Comparison of ENCODE assay signal across 22 cellular contexts in genomic region chr3:45124956-45125355, GRCh38. TPM values are rescaled to one million over a fixed set of nuclear protein-coding genes. Genes with fewer than 3 reads are reported as not detected.
DNase-seq lines count a peak whose midpoint lies in the region; ATAC-seq and TF ChIP-seq lines count a peak whose summit lies in the region.
"Had no signal": no experiment of that assay in that cellular context is flagged by ENCODE, and none has a peak within 500 bp of the region (broad histone marks: within the 10 kb centered on the region; RNA-seq: fewer than 3 reads in every experiment).

No MANE protein-coding gene starts in this region.

- no peaks in the 10 kb centered on the region for H3K36me3 ChIP-seq in esophagus squamous epithelium
- H3K36me3 ChIP-seq in gastrocnemius medialis, result no peaks in the 10 kb centered on the region
- H3K36me3 ChIP-seq: cardiac muscle cell, heart left ventricle, right lobe of liver had no signal

- no peaks in the 10 kb centered on the region for H3K9me3 Mint-ChIP-seq in activated CD8-positive, alpha-beta T cell treated with anti-CD3 and anti-CD28 coated beads, Interleukin-2, amount 10 ng/mL, durations not matched to agents 7 days and 5 days (ENCODE audit: insufficient read depth)
- H3K9me3 Mint-ChIP-seq: activated naive CD4-positive, alpha-beta T cell treated with anti-CD3 and anti-CD28 coated beads, Interleukin-2, amount 50 U/mL, for 72 hours; activated T-helper 2 cell treated with anti-CD3 and anti-CD28 coated beads, Interferon-gamma antibody, Interleukin-2, Interleukin-4, amounts not matched to agents 10 μg/mL and 5 μg/mL and 100 μg/mL, durations not matched to agents 14 hours and 24 hours and 36 hours; T-helper 1 cell treated with Interleukin-12 subunit alpha and Interleukin-12 subunit beta and Interleukin-4 antibody, amounts not matched to agents 30 μg/mL and 1 μg/mL, for 36 hours had no signal

- peaks cover 9 to 92% (median 47%) of the 10 kb centered on the region in 3 donors for H3K4me1 ChIP-seq in esophagus squamous epithelium
- H3K4me1 ChIP-seq in gastrocnemius medialis, result peaks cover 52 to 79% of the 10 kb centered on the region in 2 donors
- H3K4me1 ChIP-seq: right lobe of liver had no signal

- WGBS in esophagus squamous epithelium, 2 donors, result 45% methylated on average over 2 of the region's 2 CpGs

- H3K4me3 Mint-ChIP-seq in activated CD8-positive, alpha-beta T cell treated with anti-CD3 and anti-CD28 coated beads, Interleukin-2, amount 10 ng/mL, durations not matched to agents 7 days and 5 days, result no peak overlapping the region
- H3K4me3 Mint-ChIP-seq: T-helper 1 cell treated with Interleukin-12 subunit alpha and Interleukin-12 subunit beta and Interleukin-4 antibody, amounts not matched to agents 30 μg/mL and 1 μg/mL, for 36 hours had no signal

- H3K27me3 ChIP-seq in AG04450 (ENCODE audit: control insufficient read depth, insufficient read depth, low read length) (no peaks in the 10 kb centered on the region), esophagus squamous epithelium (no peaks in the 10 kb centered on the region), gastrocnemius medialis (no peaks in the 10 kb centered on the region)
- H3K27me3 ChIP-seq: cardiac muscle cell, heart left ventricle, right lobe of liver had no signal

- peaks cover 30% of the 10 kb centered on the region for H3K36me3 Mint-ChIP-seq in activated CD8-positive, alpha-beta T cell treated with anti-CD3 and anti-CD28 coated beads, Interleukin-2, amount 10 ng/mL, durations not matched to agents 7 days and 5 days (ENCODE audit: low read depth)
- H3K36me3 Mint-ChIP-seq: activated naive CD4-positive, alpha-beta T cell treated with anti-CD3 and anti-CD28 coated beads, Interleukin-2, amount 50 U/mL, for 72 hours had no signal

- DNase-seq in AG04450 (ENCODE audit: low read depth, low spot score), result no peak
- no peak for DNase-seq in RWPE1 (ENCODE audit: low spot score)
- no peak for DNase-seq in esophagus squamous epithelium (lab: John Stamatoyannopoulos, UW)
- no peak for DNase-seq in gastrocnemius medialis
- DNase-seq in activated CD8-positive, alpha-beta T cell treated with anti-CD3 and anti-CD28 coated beads, Interleukin-2, amount 10 ng/mL, durations not matched to agents 7 days and 5 days, result no peak
- no peak for DNase-seq in NCI-H2196 (lab: John Stamatoyannopoulos, UW; ENCODE audit: unreplicated experiment)
- no peak for DNase-seq in NCI-H146 (lab: John Stamatoyannopoulos, UW)
- DNase-seq: activated CD4-positive, alpha-beta T cell treated with anti-CD3 and anti-CD28 coated beads, Interleukin-2, amount 50 U/mL, for 48 hours; activated CD8-positive, alpha-beta memory T cell treated with anti-CD3 and anti-CD28 coated beads, Interleukin-2, amount 50 U/mL, for 48 hours; cortex of kidney; NCI-H1105; NCI-H1930; NCI-H526 treated with DMSO at 0.1 percent for 48 hours; right lobe of liver; stimulated activated naive CD4-positive, alpha-beta T cell treated with Interleukin-2 at 50 U/mL for 16 hours had no signal

- H3K27ac Mint-ChIP-seq in activated CD8-positive, alpha-beta T cell treated with anti-CD3 and anti-CD28 coated beads, Interleukin-2, amount 10 ng/mL, durations not matched to agents 7 days and 5 days, result no peak overlapping the region
- H3K27ac Mint-ChIP-seq: activated naive CD4-positive, alpha-beta T cell treated with anti-CD3 and anti-CD28 coated beads, Interleukin-2, amount 50 U/mL, for 72 hours; T-helper 1 cell treated with Interleukin-12 subunit alpha and Interleukin-12 subunit beta and Interleukin-4 antibody, amounts not matched to agents 30 μg/mL and 1 μg/mL, for 36 hours had no signal

- CTCF ChIA-PET in AG04450 (lab: Charles Lee), result no interaction called here
- CTCF ChIA-PET in RWPE1 (lab: Yijun Ruan, JAX), result no interaction called here
- CTCF ChIA-PET in activated CD8-positive, alpha-beta T cell treated with anti-CD3 and anti-CD28 coated beads, Interleukin-2, amount 10 ng/mL, durations not matched to agents 7 days and 5 days (lab: Charles Lee), result no interaction called here

- POLR2A ChIA-PET in AG04450 (lab: Yijun Ruan, JAX), result interaction anchor here (1.2 kb wide), 1 partner anchor 9 kb away, joined by 3 read pairs; no protein-coding TSS in a partner anchor
- POLR2A ChIA-PET in RWPE1 (lab: Yijun Ruan, JAX; ENCODE audit: low non-redundant PET), result no interaction called here
- POLR2A ChIA-PET in activated CD8-positive, alpha-beta T cell treated with anti-CD3 and anti-CD28 coated beads, Interleukin-2, amount 10 ng/mL, durations not matched to agents 7 days and 5 days (lab: Charles Lee), result no interaction called here

- H3K27ac ChIP-seq in AG04450 (ENCODE audit: low read depth, low read length) (peak overlapping the region; percentile 97), RWPE1 (peak overlapping the region; percentile 92), esophagus squamous epithelium (peak overlapping the region; percentile 73 to 86 (median 80)), gastrocnemius medialis (peak overlapping the region; percentile 84 to 98 (median 88))
- H3K27ac ChIP-seq: right lobe of liver had no signal

- ATAC-seq in gastrocnemius medialis, result no peak
- no peak for ATAC-seq in activated CD8-positive, alpha-beta T cell treated with anti-CD3 and anti-CD28 coated beads, Interleukin-2, amount 10 ng/mL, durations not matched to agents 7 days and 5 days
- no peak for ATAC-seq in GM18909 (IDR thresholded peaks at IDR 0.05; ENCODE audit: poor library complexity, unreplicated experiment)
- ATAC-seq: right lobe of liver had no signal

- TF ChIP-seq POLR2A in esophagus squamous epithelium (IDR thresholded peaks at IDR 0.05) (no peak), gastrocnemius medialis (IDR thresholded peaks at IDR 0.05) (no peak)

- H3K27me3 Mint-ChIP-seq in activated CD8-positive, alpha-beta T cell treated with anti-CD3 and anti-CD28 coated beads, Interleukin-2, amount 10 ng/mL, durations not matched to agents 7 days and 5 days (ENCODE audit: low read depth), result peaks cover 22% of the 10 kb centered on the region

- TF ChIP-seq CTCF in AG04450 (IDR thresholded peaks at IDR 0.05; ENCODE audit: low read depth, low read length) (no peak), RWPE1 (conservative IDR thresholded peaks at IDR 0.05; ENCODE audit: low read depth) (no peak), esophagus squamous epithelium (IDR thresholded peaks at IDR 0.05) (no peak), gastrocnemius medialis (IDR thresholded peaks at IDR 0.05 in 4 of 5, conservative IDR thresholded peaks at IDR 0.05 in 1 of 5) (no peak)

- in situ Hi-C loops in gastrocnemius medialis (cut with MboI; ENCODE audit: low sequenced_read_pairs in 4 of 4), result no loop called here

- intact Hi-C loops in esophagus squamous epithelium (cut with DNase I) (no loop called here), gastrocnemius medialis (cut with DNase I; ENCODE audit: low total_unique reads) (loop anchor here (5.0 to 10.0 kb wide), 3 partner anchors 42 to 692 kb away; no protein-coding TSS in a partner anchor)

- H3K9me3 ChIP-seq in AG04450 (ENCODE audit: control insufficient read depth, insufficient read depth, low read length) (no peaks in the 10 kb centered on the region), esophagus squamous epithelium (no peaks in the 10 kb centered on the region), gastrocnemius medialis (no peaks in the 10 kb centered on the region)
- H3K9me3 ChIP-seq: heart left ventricle, right lobe of liver had no signal

- H3K4me3 ChIP-seq in AG04450 (ENCODE audit: low read depth, low read length) (no peak overlapping the region), esophagus squamous epithelium (no peak overlapping the region), gastrocnemius medialis (no peak overlapping the region)
- H3K4me3 ChIP-seq: cardiac muscle cell, heart left ventricle, lung, right lobe of liver had no signal

- peaks cover 52% of the 10 kb centered on the region for H3K4me1 Mint-ChIP-seq in activated CD8-positive, alpha-beta T cell treated with anti-CD3 and anti-CD28 coated beads, Interleukin-2, amount 10 ng/mL, durations not matched to agents 7 days and 5 days (ENCODE audit: low read depth)

RNA-seq across cellular contexts. Expression of gene CDCP1, which starts 21.2 kb away (rescaled TPM):
- 13.6 and 17.8 TPM in 2 replicates for polyA plus RNA-seq in AG04450 (2011; rRNA removed)
- polyA minus RNA-seq in AG04450 (2011; rRNA and poly(A)+ RNA removed), result 19.8 and 26.1 TPM in 2 replicates
- total RNA-seq in esophagus squamous epithelium, result 10 to 100 TPM; 35.7 to 95.4 (median 54.6) TPM
- total RNA-seq in gastrocnemius medialis, result under 1 TPM; 0.12 to 0.82 (median 0.49) TPM
- 10 to 100 TPM; 16.4 to 17.7 TPM for total RNA-seq in activated CD8-positive, alpha-beta T cell treated with anti-CD3 and anti-CD28 coated beads, Interleukin-2, amount 10 ng/mL, durations not matched to agents 7 days and 5 days
- polyA plus RNA-seq: cardiac muscle cell had no signal

Comparison
In these comparisons a context has a peak if more than half of its experiments do, and no peak if none do; other contexts are left out.
1. RNA of gene CDCP1, which starts 21.2 kb away (total RNA-seq): 35.7 to 95.4 TPM in esophagus squamous epithelium and 16.4 to 17.7 TPM in activated CD8-positive, alpha-beta T cell treated with anti-CD3 and anti-CD28 coated beads, Interleukin-2, amount 10 ng/mL, durations not matched to agents 7 days and 5 days; 0.12 to 0.82 TPM in gastrocnemius medialis; every median in the first group is over 4 times any median in the second.
2. Peak in every context shown above with its lines, with median percentiles within 50 percentile points of each other: H3K27ac ChIP-seq.